In the genomic region with DNA sequence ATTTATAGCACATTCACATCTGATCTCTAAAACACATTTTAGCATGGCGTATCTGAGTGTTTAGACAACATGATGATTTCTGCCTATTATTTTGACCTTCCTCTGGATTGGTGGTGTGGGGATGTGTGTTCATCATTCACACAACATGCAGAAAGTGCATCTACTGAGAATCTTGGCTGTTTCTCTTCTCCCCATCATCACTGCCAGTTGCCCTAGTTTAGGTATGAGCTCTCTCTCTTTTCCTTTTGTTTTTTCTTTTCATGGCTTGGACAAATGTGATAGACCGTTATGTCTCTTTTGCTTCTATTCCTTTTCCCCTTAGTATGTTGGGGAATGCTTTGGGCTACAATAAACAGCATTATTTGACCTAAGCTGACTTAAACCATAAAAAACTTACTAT, we compare ENCODE assay signal across 28 cellular contexts.
"Had no signal": no experiment of that assay in that cellular context is flagged by ENCODE, and none has a peak within 500 bp of the region (broad histone marks: within the 10 kb centered on the region; RNA-seq: fewer than 3 reads in every experiment).

No MANE protein-coding gene starts in this region.

- H3K36me3 ChIP-seq: stomach, suprapubic skin, thoracic aorta, thyroid gland, tibial artery, tibial nerve, transverse colon, upper lobe of left lung, upper lobe of right lung, uterus, vagina had no signal

- H3K4me3 ChIP-seq: stomach, suprapubic skin, testis, thoracic aorta, thyroid gland, tibial artery, tibial nerve, transverse colon, upper lobe of left lung, upper lobe of right lung, uterus, vagina had no signal

- H3K4me1 ChIP-seq: suprapubic skin, testis, thyroid gland, upper lobe of right lung, uterus, vagina had no signal

- DNase-seq: stimulated activated CD4-positive, alpha-beta T cell treated with anti-CD3 and anti-CD28 coated beads, Interleukin-2, amount 100 ng/mL, for 48 hours; stimulated activated CD4-positive, alpha-beta T cell treated with anti-CD3 and anti-CD28 coated beads, Interleukin-4, amount 100 ng/mL, for 1 hour; stimulated activated CD4-positive, alpha-beta T cell treated with anti-CD3 and anti-CD28 coated beads, Interleukin-4, amount 100 ng/mL, for 24 hours; stimulated activated CD4-positive, alpha-beta T cell treated with anti-CD3 and anti-CD28 coated beads, Interleukin-4, amount 100 ng/mL, for 4 hours; stimulated activated CD8-positive, alpha-beta memory T cell treated with anti-CD3 and anti-CD28 coated beads, Interleukin-4, amount 100 ng/mL, for 48 hours; stimulated activated naive B cell treated with anti-CD40 and anti-IgM and Interleukin-4, amounts not matched to agents 10 μg/mL and 1 μg/mL and 100 μg/mL, for 72 hours; stimulated activated naive CD4-positive, alpha-beta T cell; stimulated activated naive CD4-positive, alpha-beta T cell treated with Interleukin-2 at 50 U/mL for 16 hours; stimulated activated naive CD8-positive, alpha-beta T cell treated with anti-CD3 and anti-CD28 coated beads, Interleukin-15, amount 100 ng/mL, for 72 hours; stimulated activated naive CD8-positive, alpha-beta T cell treated with anti-CD3 and anti-CD28 coated beads, Interleukin-15, Interleukin-2, amounts not matched to agents 100 U/mL and 50 U/mL, for 24 hours; stomach; substantia nigra; testis; thyroid gland; tibial artery; transverse colon; trophoblast cell; upper lobe of left lung; upper lobe of right lung; uterus had no signal

- H3K27me3 Mint-ChIP-seq: stimulated activated memory B cell treated with anti-CD40 and anti-IgM and Interleukin-4, amounts not matched to agents 10 μg/mL and 1 μg/mL and 100 μg/mL, for 72 hours; stimulated activated naive B cell treated with anti-CD40 and anti-IgM and Interleukin-4, amounts not matched to agents 10 μg/mL and 1 μg/mL and 100 μg/mL, for 72 hours; stimulated activated naive CD8-positive, alpha-beta T cell treated with anti-CD3 and anti-CD28 coated beads, Interleukin-15, amount 100 ng/mL, for 72 hours; stimulated activated naive CD8-positive, alpha-beta T cell treated with anti-CD3 and anti-CD28 coated beads, Interleukin-15, Interleukin-2, amounts not matched to agents 100 ng/mL and 50 ng/mL, for 24 hours had no signal

- H3K27ac Mint-ChIP-seq: stimulated activated effector memory CD8-positive, alpha-beta T cell treated with anti-CD3 and anti-CD28 coated beads, Interleukin-12 subunit alpha, Interleukin-12 subunit beta, amount 100 ng/mL, for 72 hours; stimulated activated memory B cell treated with anti-CD40 and anti-IgM and Interleukin-4, amounts not matched to agents 10 μg/mL and 1 μg/mL and 100 μg/mL, for 72 hours; stimulated activated naive B cell treated with anti-CD40 and anti-IgM and Interleukin-4, amounts not matched to agents 10 μg/mL and 1 μg/mL and 100 μg/mL, for 72 hours; stimulated activated naive CD8-positive, alpha-beta T cell treated with anti-CD3 and anti-CD28 coated beads, Interleukin-15, Interleukin-2, amounts not matched to agents 100 ng/mL and 50 ng/mL, for 24 hours; type B pancreatic cell had no signal

- H3K9me3 Mint-ChIP-seq: stimulated activated memory B cell treated with anti-CD40 and anti-IgM and Interleukin-4, amounts not matched to agents 10 μg/mL and 1 μg/mL and 100 μg/mL, for 72 hours; stimulated activated naive B cell treated with anti-CD40 and anti-IgM and Interleukin-4, amounts not matched to agents 10 μg/mL and 1 μg/mL and 100 μg/mL, for 72 hours; stimulated activated naive CD8-positive, alpha-beta T cell treated with anti-CD3 and anti-CD28 coated beads, Interleukin-15, amount 100 ng/mL, for 72 hours; stimulated activated naive CD8-positive, alpha-beta T cell treated with anti-CD3 and anti-CD28 coated beads, Interleukin-15, Interleukin-2, amounts not matched to agents 100 ng/mL and 50 ng/mL, for 24 hours; type B pancreatic cell had no signal

- H3K4me3 Mint-ChIP-seq: stimulated activated effector memory CD8-positive, alpha-beta T cell treated with anti-CD3 and anti-CD28 coated beads, Interleukin-12 subunit alpha, Interleukin-12 subunit beta, amount 100 ng/mL, for 72 hours; stimulated activated memory B cell treated with anti-CD40 and anti-IgM and Interleukin-4, amounts not matched to agents 10 μg/mL and 1 μg/mL and 100 μg/mL, for 72 hours; stimulated activated naive B cell treated with anti-CD40 and anti-IgM and Interleukin-4, amounts not matched to agents 10 μg/mL and 1 μg/mL and 100 μg/mL, for 72 hours; stimulated activated naive CD8-positive, alpha-beta T cell treated with anti-CD3 and anti-CD28 coated beads, Interleukin-15, amount 100 ng/mL, for 72 hours; stimulated activated naive CD8-positive, alpha-beta T cell treated with anti-CD3 and anti-CD28 coated beads, Interleukin-15, Interleukin-2, amounts not matched to agents 100 ng/mL and 50 ng/mL, for 24 hours; type B pancreatic cell had no signal

- H3K4me1 Mint-ChIP-seq: stimulated activated effector memory CD8-positive, alpha-beta T cell treated with anti-CD3 and anti-CD28 coated beads, Interleukin-12 subunit alpha, Interleukin-12 subunit beta, amount 100 ng/mL, for 72 hours; stimulated activated memory B cell treated with anti-CD40 and anti-IgM and Interleukin-4, amounts not matched to agents 10 μg/mL and 1 μg/mL and 100 μg/mL, for 72 hours; stimulated activated naive B cell treated with anti-CD40 and anti-IgM and Interleukin-4, amounts not matched to agents 10 μg/mL and 1 μg/mL and 100 μg/mL, for 72 hours; stimulated activated naive CD8-positive, alpha-beta T cell treated with anti-CD3 and anti-CD28 coated beads, Interleukin-15, amount 100 ng/mL, for 72 hours had no signal

- H3K27ac ChIP-seq: stomach, suprapubic skin, testis, thoracic aorta, thyroid gland, tibial artery, tibial nerve, transverse colon, upper lobe of left lung, upper lobe of right lung, uterus, vagina had no signal

- H3K36me3 Mint-ChIP-seq: stimulated activated effector memory CD8-positive, alpha-beta T cell treated with anti-CD3 and anti-CD28 coated beads, Interleukin-12 subunit alpha, Interleukin-12 subunit beta, amount 100 ng/mL, for 72 hours; stimulated activated memory B cell treated with anti-CD40 and anti-IgM and Interleukin-4, amounts not matched to agents 10 μg/mL and 1 μg/mL and 100 μg/mL, for 72 hours; stimulated activated naive B cell treated with anti-CD40 and anti-IgM and Interleukin-4, amounts not matched to agents 10 μg/mL and 1 μg/mL and 100 μg/mL, for 72 hours; type B pancreatic cell had no signal

- H3K9me3 ChIP-seq: stomach, suprapubic skin, testis, thoracic aorta, thyroid gland, tibial artery, tibial nerve, transverse colon, upper lobe of left lung, upper lobe of right lung, uterus, vagina had no signal
